Comparison of ENCODE assay signal across 8 cellular contexts in the genomic region with DNA sequence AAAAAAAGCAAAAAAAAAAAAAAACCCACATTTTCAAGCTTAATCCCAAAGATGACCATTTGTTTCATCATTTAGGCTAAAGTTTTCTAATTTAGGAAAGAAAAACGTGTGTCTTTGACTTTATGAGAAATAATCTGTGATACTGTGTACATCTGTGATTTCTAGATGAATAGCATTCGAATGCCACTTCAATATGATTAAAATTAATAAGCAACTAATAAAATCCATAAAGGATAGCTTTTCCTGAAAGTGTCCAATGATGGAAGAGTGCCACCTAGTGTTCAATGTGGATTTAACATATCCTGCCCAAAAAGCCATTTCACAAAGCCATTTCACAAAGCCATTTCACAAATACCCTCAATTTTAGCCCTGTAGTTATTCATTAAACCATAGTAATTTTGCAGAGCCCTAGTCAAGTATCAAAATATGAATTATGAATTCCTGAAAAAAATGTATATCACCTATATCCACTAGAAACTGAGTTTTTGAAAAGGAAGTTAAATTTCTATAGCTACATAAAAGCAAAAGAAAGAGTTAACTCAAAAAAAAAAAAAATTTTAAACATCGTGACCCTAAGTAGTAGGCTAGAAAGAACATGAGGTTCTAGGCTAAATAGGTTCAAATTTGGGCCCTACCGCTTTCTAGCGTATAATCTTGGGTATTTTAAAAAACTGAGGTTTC. TPM values are rescaled to one million over a fixed set of nuclear protein-coding genes. Genes with fewer than 3 reads are reported as not detected.
DNase-seq lines count a peak whose midpoint lies in the region; ATAC-seq and TF ChIP-seq lines count a peak whose summit lies in the region.

No MANE protein-coding gene starts in this region.

- H4K20me1 ChIP-seq in hepatocyte (ENCODE audit: insufficient read depth, poor library complexity, severe bottlenecking) = no peaks in the 10 kb centered on the region

- peak; percentile 63 for DNase-seq in A172 (ENCODE audit: low spot score)
- DNase-seq in EL = peak; percentile 54
- DNase-seq in NCI-H1694 (lab: John Stamatoyannopoulos, UW) = peak; percentile 74
- no peak for DNase-seq in WTC11 (ENCODE audit: low spot score)
- peak; percentile 74 for DNase-seq in hepatocyte (ENCODE audit: low spot score)
- DNase-seq in spleen = no peak

- CTCF ChIA-PET in WTC11 (lab: Charles Lee) = interaction anchor here (0.6 to 4.1 kb wide), 32 partner anchors 11 to 1006 kb away, joined by 3 to 33 read pairs (median 4); a partner anchor contains a TSS

- H3K4me1 Mint-ChIP-seq in WTC11 = no peaks in the 10 kb centered on the region

- no peak overlapping the region for H3K27ac ChIP-seq in hepatocyte
- H3K27ac ChIP-seq in spleen = no peak overlapping the region

- H3K4me1 ChIP-seq in hepatocyte (ENCODE audit: insufficient read depth) (peaks cover 13% of the 10 kb centered on the region), spleen (peaks cover 0 to 11% (median 0%) of the 10 kb centered on the region in 6 donors)

- H3K27me3 Mint-ChIP-seq in WTC11 (ENCODE audit: low read depth) = no peaks in the 10 kb centered on the region

- no peaks in the 10 kb centered on the region for H3K9me2 ChIP-seq in hepatocyte (replicated peaks; ENCODE audit: insufficient read depth)

- no peaks in the 10 kb centered on the region for H3K36me3 Mint-ChIP-seq in WTC11

- H3K4me3 Mint-ChIP-seq in WTC11 = no peak overlapping the region

- H2AFZ ChIP-seq in hepatocyte = no peak overlapping the region

- 41% methylated on average over 5 of the region's 5 CpGs for WGBS in hepatocyte (ENCODE audit: low lambda C conversion rate, missing lambda C conversion rate)
- 47 to 54% (median 50%) methylated on average over 5 of the region's 5 CpGs for WGBS in spleen, 5 donors

- no peak overlapping the region for H3K4me2 ChIP-seq in hepatocyte

- no peak overlapping the region for H3K27ac Mint-ChIP-seq in WTC11

- H3K79me2 ChIP-seq in hepatocyte = peaks cover 10% of the 10 kb centered on the region

- POLR2A ChIA-PET in WTC11 (lab: Charles Lee) = interaction anchor here (0.6 to 1.0 kb wide), 2 partner anchors 243 to 546 kb away, joined by 3 read pairs; no protein-coding TSS in a partner anchor

- H3K9me3 ChIP-seq in hepatocyte (ENCODE audit: low read depth) (no peaks in the 10 kb centered on the region), spleen (peaks cover 0 to 8% (median 0%) of the 10 kb centered on the region in 8 donors)

- TF ChIP-seq POLR2A in spleen (IDR thresholded peaks at IDR 0.05) = no peak

- ATAC-seq in WTC11 = no peak
- no peak for ATAC-seq in HG02763 (IDR thresholded peaks at IDR 0.05; ENCODE audit: unreplicated experiment)
- ATAC-seq in GM21390 (IDR thresholded peaks at IDR 0.05; ENCODE audit: unreplicated experiment) = no peak

- H3K9me3 Mint-ChIP-seq in WTC11 = 0 out of 2 replicates have a peak, but pooled peaks cover 7% of the 10 kb centered on the region

- H3K36me3 ChIP-seq in hepatocyte (replicated peaks; ENCODE audit: insufficient read depth, low read depth) (no peaks in the 10 kb centered on the region), spleen (no peaks in the 10 kb centered on the region)

- TF ChIP-seq CTCF in WTC11 (IDR thresholded peaks at IDR 0.05) (peak; percentile 63; the same call in 1 of the 2 replicates), hepatocyte (IDR thresholded peaks at IDR 0.05; ENCODE audit: poor library complexity) (peak; percentile 71), spleen (IDR thresholded peaks at IDR 0.05 in 8 of 11, conservative IDR thresholded peaks at IDR 0.05 in 3 of 11) (peak; percentile 68 to 87 (median 77))

- H3K4me3 ChIP-seq in hepatocyte = no peak overlapping the region
- no peak overlapping the region for H3K4me3 ChIP-seq in spleen

- H3K27me3 ChIP-seq in hepatocyte = no peaks in the 10 kb centered on the region
- no peaks in the 10 kb centered on the region for H3K27me3 ChIP-seq in spleen (replicated peaks in 1 of 7)

- intact Hi-C loops in spleen (cut with DNase I; ENCODE audit: low total_unique reads) = loop anchor here (5.0 kb wide), 2 partner anchors 746 to 1006 kb away; no protein-coding TSS in a partner anchor

TF ChIP-seq in WTC11, 78 proteins besides CTCF, POLR2A, EP300 and RAD21 (continues in another document):
- TF ChIP-seq, protein P1, sequence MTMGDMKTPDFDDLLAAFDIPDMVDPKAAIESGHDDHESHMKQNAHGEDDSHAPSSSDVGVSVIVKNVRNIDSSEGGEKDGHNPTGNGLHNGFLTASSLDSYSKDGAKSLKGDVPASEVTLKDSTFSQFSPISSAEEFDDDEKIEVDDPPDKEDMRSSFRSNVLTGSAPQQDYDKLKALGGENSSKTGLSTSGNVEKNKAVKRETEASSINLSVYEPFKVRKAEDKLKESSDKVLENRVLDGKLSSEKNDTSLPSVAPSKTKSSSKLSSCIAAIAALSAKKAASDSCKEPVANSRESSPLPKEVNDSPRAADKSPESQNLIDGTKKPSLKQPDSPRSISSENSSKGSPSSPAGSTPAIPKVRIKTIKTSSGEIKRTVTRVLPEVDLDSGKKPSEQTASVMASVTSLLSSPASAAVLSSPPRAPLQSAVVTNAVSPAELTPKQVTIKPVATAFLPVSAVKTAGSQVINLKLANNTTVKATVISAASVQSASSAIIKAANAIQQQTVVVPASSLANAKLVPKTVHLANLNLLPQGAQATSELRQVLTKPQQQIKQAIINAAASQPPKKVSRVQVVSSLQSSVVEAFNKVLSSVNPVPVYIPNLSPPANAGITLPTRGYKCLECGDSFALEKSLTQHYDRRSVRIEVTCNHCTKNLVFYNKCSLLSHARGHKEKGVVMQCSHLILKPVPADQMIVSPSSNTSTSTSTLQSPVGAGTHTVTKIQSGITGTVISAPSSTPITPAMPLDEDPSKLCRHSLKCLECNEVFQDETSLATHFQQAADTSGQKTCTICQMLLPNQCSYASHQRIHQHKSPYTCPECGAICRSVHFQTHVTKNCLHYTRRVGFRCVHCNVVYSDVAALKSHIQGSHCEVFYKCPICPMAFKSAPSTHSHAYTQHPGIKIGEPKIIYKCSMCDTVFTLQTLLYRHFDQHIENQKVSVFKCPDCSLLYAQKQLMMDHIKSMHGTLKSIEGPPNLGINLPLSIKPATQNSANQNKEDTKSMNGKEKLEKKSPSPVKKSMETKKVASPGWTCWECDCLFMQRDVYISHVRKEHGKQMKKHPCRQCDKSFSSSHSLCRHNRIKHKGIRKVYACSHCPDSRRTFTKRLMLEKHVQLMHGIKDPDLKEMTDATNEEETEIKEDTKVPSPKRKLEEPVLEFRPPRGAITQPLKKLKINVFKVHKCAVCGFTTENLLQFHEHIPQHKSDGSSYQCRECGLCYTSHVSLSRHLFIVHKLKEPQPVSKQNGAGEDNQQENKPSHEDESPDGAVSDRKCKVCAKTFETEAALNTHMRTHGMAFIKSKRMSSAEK (CRISPR knock-in tag; IDR thresholded peaks at IDR 0.05; ENCODE audit: borderline replicate concordance) = no peak
- TF ChIP-seq ZNF138 (CRISPR knock-in tag; conservative IDR thresholded peaks at IDR 0.05) (no peak), CBFB (CRISPR knock-in tag; IDR thresholded peaks at IDR 0.05; ENCODE audit: low read depth) (no peak)
- TF ChIP-seq, protein P2, sequence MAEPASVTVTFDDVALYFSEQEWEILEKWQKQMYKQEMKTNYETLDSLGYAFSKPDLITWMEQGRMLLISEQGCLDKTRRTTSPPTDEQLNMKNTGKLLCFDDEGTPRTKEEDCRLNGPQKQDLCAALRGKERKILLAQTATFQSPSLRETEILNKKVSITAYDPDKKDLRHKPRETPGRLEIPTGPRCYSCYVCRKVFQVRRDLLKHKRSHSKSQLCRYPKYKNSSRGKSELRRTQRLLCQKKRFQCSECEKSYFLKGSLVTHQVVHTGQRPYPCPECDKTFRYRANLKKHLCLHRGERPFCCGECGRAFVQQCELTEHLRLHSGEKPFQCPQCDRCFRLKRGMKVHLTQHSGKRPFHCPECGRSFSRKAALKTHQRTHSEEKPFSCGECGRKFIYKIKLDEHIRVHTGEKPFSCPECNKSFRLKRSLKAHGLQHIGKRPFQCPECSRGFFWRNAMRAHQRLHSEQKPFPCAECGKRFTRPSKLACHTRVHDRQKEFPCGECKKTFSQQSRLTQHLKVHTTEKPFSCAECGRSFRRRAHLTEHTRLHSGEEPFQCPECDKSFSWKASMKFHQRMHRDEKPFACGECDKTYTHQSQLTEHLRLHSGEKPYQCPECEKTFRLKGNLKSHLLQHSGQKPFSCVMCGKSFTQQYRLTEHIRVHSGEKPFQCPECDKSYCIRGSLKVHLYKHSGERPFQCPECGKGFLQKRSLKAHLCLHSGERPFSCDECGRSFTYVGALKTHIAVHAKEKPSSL (CRISPR knock-in tag; conservative IDR thresholded peaks at IDR 0.05) = no peak

RNA-seq across cellular contexts. Expression of a gene that starts 19.1 kb away (rescaled TPM):
- 83.7 and 92.4 TPM in 2 replicates for total RNA-seq in A172 (2014; rRNA removed; shearing (Covaris generic))
- total RNA-seq in WTC11 (2021) (13.8 to 20.3 TPM (median 18.8 TPM) in 3 replicates), hepatocyte (13.7 and 25.4 TPM in 2 replicates), spleen (10 to 100 TPM in 5 of 7 donors, 1 to 10 TPM in 2; 7.6 to 22.0 (median 13.2) TPM)
- polyA plus RNA-seq in hepatocyte (65.2 and 76.5 TPM in 2 replicates), spleen (1 to 10 TPM; 4.0 to 8.0 (median 5.5) TPM)

RNA-seq across cellular contexts. Expression of a gene that starts 19.5 kb away (rescaled TPM):
- total RNA-seq in A172 (2014; rRNA removed; shearing (Covaris generic)) = 41.3 and 46.3 TPM in 2 replicates
- 8.3 to 10.8 TPM (median 9.2 TPM) in 3 replicates for total RNA-seq in WTC11 (2021)
- 22.3 and 29.6 TPM in 2 replicates for total RNA-seq in hepatocyte
- polyA plus RNA-seq in hepatocyte = 16.3 and 17.1 TPM in 2 replicates
- 10 to 100 TPM; 16.9 to 33.8 (median 23.0) TPM for total RNA-seq in spleen
- 1 to 10 TPM; 5.6 to 8.2 (median 6.8) TPM for polyA plus RNA-seq in spleen

Comparison
In these comparisons a context has a peak if more than half of its experiments do, and no peak if none do; other contexts are left out.
1. DNase-seq: peak in A172 (single experiment), EL (single experiment), NCI-H1694 (single experiment) and hepatocyte (single experiment); none in WTC11 (single experiment) and spleen (single experiment).
2. Peak in every context shown above with its lines, with median percentiles within 50 percentile points of each other: CTCF ChIP-seq.